Comparison of ENCODE assay signal across 20 cellular contexts in the genomic region with DNA sequence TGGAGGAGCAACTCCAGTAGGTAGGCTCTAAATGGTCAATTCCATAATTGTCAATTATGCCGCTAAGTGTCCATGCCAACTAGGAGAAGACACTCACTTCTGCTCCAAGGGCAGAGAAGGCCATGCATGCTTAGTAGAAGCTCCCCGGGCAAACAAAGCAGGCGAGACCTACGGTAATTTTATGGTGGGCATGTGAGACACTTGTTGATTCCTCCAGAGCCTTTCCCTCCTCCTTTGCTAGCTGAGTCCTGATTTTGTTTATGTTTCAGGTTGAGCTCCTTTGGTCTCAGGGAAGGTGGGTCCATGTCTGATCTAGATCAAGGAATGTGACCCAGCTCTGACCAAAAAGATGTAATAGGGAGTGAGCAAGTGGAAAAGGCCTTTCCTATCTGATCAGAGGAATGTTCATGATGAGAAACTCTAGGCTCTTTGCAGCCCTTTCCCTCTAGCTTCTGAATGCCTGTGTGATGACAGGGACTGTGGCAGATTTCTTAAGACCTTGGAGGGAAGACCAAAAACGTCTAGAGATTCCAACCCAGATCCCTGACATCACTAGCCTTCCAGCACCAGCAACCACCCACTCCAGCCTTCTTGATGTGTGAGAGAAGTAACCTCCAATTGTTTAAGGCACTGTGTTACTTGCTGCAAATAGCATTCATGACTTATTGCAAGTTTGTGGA. TPM values are rescaled to one million over a fixed set of nuclear protein-coding genes. Genes with fewer than 3 reads are reported as not detected.
DNase-seq lines count a peak whose midpoint lies in the region; ATAC-seq, FAIRE-seq and TF ChIP-seq lines count a peak whose summit lies in the region.
"Had no signal": no experiment of that assay in that cellular context is flagged by ENCODE, and none has a peak within 500 bp of the region (broad histone marks: within the 10 kb centered on the region; RNA-seq: fewer than 3 reads in every experiment).

No MANE protein-coding gene starts in this region.

- no peak overlapping the region for H3K18ac ChIP-seq in H1 (ENCODE audit: extremely low read depth, low read length)

- peaks cover 0 to 2% of the 10 kb centered on the region in 2 experiments; a peak in 1 of 4 replicates for H3K9me3 ChIP-seq in H1 (ENCODE audit: insufficient read depth in 2 of 2, low read depth in 1 of 2, low read length in 1 of 2)
- H3K9me3 ChIP-seq in esophagus muscularis mucosa = no peaks in the 10 kb centered on the region
- H3K9me3 ChIP-seq: adrenal gland, lower lobe of right lung, thyroid gland had no signal

- H3K56ac ChIP-seq in H1 (replicated peaks; ENCODE audit: insufficient read length, low read depth, low read length) = no peak overlapping the region

- WGBS in H1 (ENCODE audit: extremely low coverage in 1 of 2, insufficient coverage in 1 of 2, insufficient read length in 1 of 2, insufficient replicate concordance in 2 of 2, low coverage in 1 of 2, low lambda C conversion rate in 2 of 2, missing lambda C conversion rate in 1 of 2), 2 experiments = 91% methylated on average over 5 of the region's 5 CpGs; no CpG with 5 or more reads in 1 of the 2 experiments
- WGBS in esophagus muscularis mucosa = 85% methylated on average over 5 of the region's 5 CpGs

- no peaks in the 10 kb centered on the region for H3K4me1 ChIP-seq in H1 (replicated peaks in 1 of 4; ENCODE audit: control insufficient read depth in 3 of 4, insufficient read depth in 4 of 4, low read length in 3 of 4)
- H3K4me1 ChIP-seq in esophagus muscularis mucosa = peaks cover 12 to 18% (median 16%) of the 10 kb centered on the region in 4 donors

- no peak overlapping the region for H2BK15ac ChIP-seq in H1 (ENCODE audit: low read length)

- POLR2A ChIA-PET in H1 (lab: Charles Lee; ENCODE audit: partially characterized antibody) = interaction anchor here (1.0 kb wide), 1 partner anchor 83 kb away, joined by 4 read pairs; no protein-coding TSS in a partner anchor

- TF ChIP-seq RAD21 in H1 (IDR thresholded peaks at IDR 0.05 in 1 of 2, conservative IDR thresholded peaks at IDR 0.05 in 1 of 2; ENCODE audit: low read depth in 2 of 2, low read length in 2 of 2) = no peak

- no peaks in the 10 kb centered on the region for H3K36me3 ChIP-seq in H1 (ENCODE audit: control insufficient read depth in 2 of 4, insufficient read depth in 4 of 4, low read length in 3 of 4)
- no peaks in the 10 kb centered on the region for H3K36me3 ChIP-seq in esophagus muscularis mucosa
- H3K36me3 ChIP-seq: adrenal gland; BLaER1 treated with 17β-estradiol and CSF1 and Interleukin-3, amounts not matched to agents 10 nM and 100 nM; lower lobe of right lung; thyroid gland had no signal

- no peak overlapping the region for H3K4ac ChIP-seq in H1 (replicated peaks; ENCODE audit: insufficient read length, low read depth, low read length)

- H3K27ac ChIP-seq in H1 (ENCODE audit: low read depth, low read length) (no peak overlapping the region), esophagus muscularis mucosa (replicated peaks in 1 of 4) (no peak overlapping the region)
- H3K27ac ChIP-seq: BLaER1 treated with 17β-estradiol and CSF1 and Interleukin-3, amounts not matched to agents 10 nM and 100 nM; lower lobe of right lung had no signal

- H4K5ac ChIP-seq in H1 (ENCODE audit: insufficient read length, low read depth, low read length) = no peak overlapping the region

- H2BK12ac ChIP-seq in H1 (ENCODE audit: low read depth, low read length) = no peak overlapping the region

- ATAC-seq in GM21423 (IDR thresholded peaks at IDR 0.05; ENCODE audit: unreplicated experiment) = no peak
- no peak for ATAC-seq in GM18520 (IDR thresholded peaks at IDR 0.05; ENCODE audit: unreplicated experiment)
- ATAC-seq: activated T-cell treated with anti-CD3 and anti-CD28 coated beads, Interleukin-2, amount 50 U/mL, for 72 hours; esophagus mucosa; lower lobe of right lung; right cardiac atrium had no signal

- H3K14ac ChIP-seq in H1 (ENCODE audit: insufficient read length) = no peak overlapping the region

- H4K20me1 ChIP-seq in H1 (replicated peaks in 1 of 2; ENCODE audit: control insufficient read depth in 1 of 2, insufficient read depth in 2 of 2, low read length in 2 of 2) = no peaks in the 10 kb centered on the region
- H4K20me1 ChIP-seq: BLaER1 treated with 17β-estradiol and CSF1 and Interleukin-3, amounts not matched to agents 10 nM and 100 nM had no signal

- no peak overlapping the region for H2BK120ac ChIP-seq in H1 (replicated peaks; ENCODE audit: low read depth, low read length)

- H4K91ac ChIP-seq in H1 (replicated peaks; ENCODE audit: insufficient read length, low read length) = no peak overlapping the region

- FAIRE-seq in H1 (lab: Jason Lieb, UNC) = no peak
- FAIRE-seq: TTC549 had no signal

- H3K23ac ChIP-seq in H1 (ENCODE audit: insufficient read length) = no peak overlapping the region

- no peaks in the 10 kb centered on the region for H3K23me2 ChIP-seq in H1 (ENCODE audit: low read depth, low read length)

- H3K79me2 ChIP-seq in H1 (ENCODE audit: control insufficient read depth in 1 of 2, insufficient read depth in 2 of 2, low read length in 2 of 2) = no peaks in the 10 kb centered on the region

- intact Hi-C loops in esophagus muscularis mucosa (cut with DNase I) = loop anchor here (10.0 kb wide), 1 partner anchor 96 kb away; no protein-coding TSS in a partner anchor

- DNase-seq in AG10803 (ENCODE audit: low read depth) = peak; percentile 91
- DNase-seq in M059J (ENCODE audit: low read depth) = peak; percentile 80
- DNase-seq in H1 (ENCODE audit: low read depth in 1 of 2, low spot score in 2 of 2) = no peak
- peak; percentile 95 for DNase-seq in non-pigmented ciliary epithelial cell (ENCODE audit: low read depth)
- no peak for DNase-seq in cerebellum (ENCODE audit: low spot score)
- DNase-seq in esophagus muscularis mucosa (ENCODE audit: extremely low spot score) = no peak
- DNase-seq: activated CD4-positive, alpha-beta T cell treated with anti-CD3 and anti-CD28 coated beads, Interleukin-2, amount 50 U/mL, for 48 hours; activated T-cell treated with anti-CD3 and anti-CD28 coated beads, Interleukin-2, amount 50 U/mL, for 72 hours; adrenal gland; DMS 273 treated with DMSO at 0.1 percent for 48 hours; lower lobe of right lung; NCI-H1417; right cardiac atrium; stimulated activated CD4-positive, alpha-beta T cell treated with anti-CD3 and anti-CD28 coated beads, Interleukin-2, amount 100 ng/mL, for 24 hours; thyroid gland had no signal

- H3K4me3 ChIP-seq in AG10803 (ENCODE audit: low read length) = no peak overlapping the region
- H3K4me3 ChIP-seq in H1 (ENCODE audit: extremely low read depth in 1 of 4, insufficient read depth in 2 of 4, low read depth in 3 of 4, low read length in 4 of 4) = no peak overlapping the region
- no peak overlapping the region for H3K4me3 ChIP-seq in esophagus muscularis mucosa
- H3K4me3 ChIP-seq: adrenal gland; BLaER1 treated with 17β-estradiol and CSF1 and Interleukin-3, amounts not matched to agents 10 nM and 100 nM; lower lobe of right lung; thyroid gland had no signal

- no peak overlapping the region for H3K9ac ChIP-seq in H1 (replicated peaks in 1 of 4; ENCODE audit: extremely low read depth in 1 of 4, low read depth in 3 of 4, low read length in 3 of 4)
- H3K9ac ChIP-seq: BLaER1 treated with 17β-estradiol and CSF1 and Interleukin-3, amounts not matched to agents 10 nM and 100 nM had no signal

- H2AK5ac ChIP-seq in H1 (ENCODE audit: low read depth, low read length) = no peak overlapping the region

- no peak for TF ChIP-seq POLR2A in H1 (IDR thresholded peaks at IDR 0.05; ENCODE audit: control extremely low read depth in 1 of 2, low read depth in 2 of 2, low read length in 2 of 2)
- TF ChIP-seq POLR2A in esophagus muscularis mucosa (IDR thresholded peaks at IDR 0.05; ENCODE audit: low read depth) = no peak

- no peak overlapping the region for H2BK20ac ChIP-seq in H1 (ENCODE audit: low read length)

- no peak overlapping the region for H2BK5ac ChIP-seq in H1 (ENCODE audit: low read depth, low read length)

- CTCF ChIA-PET in H1 (lab: Charles Lee; ENCODE audit: partially characterized antibody) = interaction anchor here (0.7 to 2.5 kb wide), 4 partner anchors 16 to 94 kb away, joined by 3 to 5 read pairs (median 3); no protein-coding TSS in a partner anchor

- no peak overlapping the region for H4K8ac ChIP-seq in H1 (ENCODE audit: extremely low read depth, insufficient read depth, low read length)

- H3K27me3 ChIP-seq in H1 (replicated peaks in 1 of 4; ENCODE audit: control insufficient read depth in 3 of 4, extremely low read depth in 1 of 4, insufficient read depth in 3 of 4, low read length in 3 of 4) (no peaks in the 10 kb centered on the region), esophagus muscularis mucosa (no peaks in the 10 kb centered on the region)
- H3K27me3 ChIP-seq: adrenal gland; BLaER1 treated with 17β-estradiol and CSF1 and Interleukin-3, amounts not matched to agents 10 nM and 100 nM; thyroid gland had no signal

- no peak for TF ChIP-seq EP300 in H1 (IDR thresholded peaks at IDR 0.05; ENCODE audit: borderline replicate concordance in 1 of 2, low read depth in 2 of 2, low read length in 2 of 2)
- TF ChIP-seq EP300 in esophagus muscularis mucosa (IDR thresholded peaks at IDR 0.05) = no peak

- no peak overlapping the region for H3K4me2 ChIP-seq in H1 (ENCODE audit: insufficient read depth in 1 of 2, low read depth in 2 of 2, low read length in 2 of 2)
- H3K4me2 ChIP-seq: BLaER1 treated with 17β-estradiol and CSF1 and Interleukin-3, amounts not matched to agents 10 nM and 100 nM had no signal

- H3K79me1 ChIP-seq in H1 (ENCODE audit: low read depth, low read length) = no peaks in the 10 kb centered on the region

- no peak for TF ChIP-seq CTCF in AG10803 (conservative IDR thresholded peaks at IDR 0.05; ENCODE audit: low read length)
- TF ChIP-seq CTCF in H1 (IDR thresholded peaks at IDR 0.05; ENCODE audit: control extremely low read depth in 1 of 3, insufficient read depth in 1 of 3, low read depth in 1 of 3, low read length in 3 of 3) = no peak
- no peak for TF ChIP-seq CTCF in esophagus muscularis mucosa (IDR thresholded peaks at IDR 0.05)

- peak overlapping the region; percentile 20; the same call in 1 of the 2 replicates for H2AFZ ChIP-seq in H1 (ENCODE audit: low read length)

TF ChIP-seq in H1, 55 proteins besides CTCF, POLR2A, EP300 and RAD21 (continues in another document):
- no peak for TF ChIP-seq SIN3A (conservative IDR thresholded peaks at IDR 0.05 in 1 of 2, IDR thresholded peaks at IDR 0.05 in 1 of 2; ENCODE audit: low read depth in 1 of 2, low read length in 2 of 2)

RNA-seq across cellular contexts. Expression of a gene that starts 7.7 kb away (rescaled TPM):
- total RNA-seq in M059J (2014; rRNA removed; shearing (Covaris generic)) = 13.6 and 20.5 TPM in 2 replicates
- 13.4 and 14.3 TPM in 2 replicates for total RNA-seq in H1 (2021; fragmentation: NEBNext Ultra II Directional; extraction: Animal tissue kit (Norgen Biotek cat#: 25700))
- 5.7 and 8.4 TPM in 2 replicates for polyA plus RNA-seq in H1 (2011; rRNA removed)
- 5.6 TPM for polyA plus RNA-seq in H1 (2011; cell fraction: cytosol; rRNA removed)
- polyA plus RNA-seq in H1 (2011; cell fraction: nucleus; rRNA removed) = 6.6 TPM
- polyA plus RNA-seq in H1 (2012, experiment 1 of 2) = 8.2 to 11.1 TPM (median 9.9 TPM) in 4 replicates
- polyA plus RNA-seq in H1 (2012, experiment 2 of 2) = 0.79 TPM
- polyA plus RNA-seq in H1 (2013, experiment 1 of 2) = 5.9 TPM
- polyA plus RNA-seq in H1 (2013, experiment 2 of 2) = 4.8 TPM
- polyA minus RNA-seq in H1 (2011; rRNA and poly(A)+ RNA removed) = 33.2 and 45.1 TPM in 2 replicates
- 8.7 TPM for polyA minus RNA-seq in H1 (2011; cell fraction: cytosol; rRNA and poly(A)+ RNA removed)
- 22.2 TPM for polyA minus RNA-seq in H1 (2011; cell fraction: nucleus; rRNA and poly(A)+ RNA removed)
- total RNA-seq in cerebellum = 110 TPM
- 10 to 100 TPM; 44.9 to 96.4 (median 54.4) TPM for total RNA-seq in esophagus muscularis mucosa

Comparison
In these comparisons a context has a peak if more than half of its experiments do, and no peak if none do; other contexts are left out.
1. DNase-seq: peak in AG10803 (single experiment), M059J (single experiment) and non-pigmented ciliary epithelial cell (single experiment); none in H1 (0 of 2), cerebellum (single experiment) and esophagus muscularis mucosa (single experiment).